22 cellular contexts compared by ENCODE assay signal in the genomic region with DNA sequence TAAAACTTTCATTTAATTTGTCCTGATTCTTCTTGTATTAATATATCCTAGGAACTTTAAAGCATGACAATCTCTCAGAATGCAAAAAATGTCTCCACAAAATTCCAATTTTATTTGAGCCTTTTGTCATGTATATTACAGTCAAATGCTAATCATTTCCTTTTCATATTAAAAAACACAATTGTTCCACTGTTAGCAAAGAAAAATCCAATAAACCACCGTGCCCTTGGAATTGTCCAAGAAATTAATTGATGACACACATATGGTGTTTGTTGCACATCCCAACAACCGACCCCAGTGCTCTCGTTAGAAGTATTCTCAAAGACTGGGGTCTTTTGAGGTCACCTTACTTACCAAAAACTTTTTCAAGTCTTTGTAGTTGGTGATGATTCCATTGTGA.
"Had no signal": no experiment of that assay in that cellular context is flagged by ENCODE, and none has a peak within 500 bp of the region (broad histone marks: within the 10 kb centered on the region; RNA-seq: fewer than 3 reads in every experiment).

No MANE protein-coding gene starts in this region.

- DNase-seq: dermis blood vessel endothelial cell; erythroblast; foreskin keratinocyte; head of caudate nucleus; immature natural killer cell; kidney; left cardiac atrium; left ventricle myocardium inferior; mesenchymal stem cell; midbrain; nucleus accumbens; ovary; right cardiac atrium; small intestine; stimulated activated CD4-positive, alpha-beta T cell treated with anti-CD3 and anti-CD28 coated beads, Interleukin-2, amount 100 ng/mL, for 48 hours; stimulated activated naive CD4-positive, alpha-beta T cell treated with Interleukin-2 at 50 U/mL for 16 hours; trophoblast cell had no signal

- H3K4me2 ChIP-seq: hepatocyte, neural progenitor cell had no signal

- H3K36me3 ChIP-seq: ovary had no signal

- H3K4me1 ChIP-seq: foreskin keratinocyte, left ventricle myocardium inferior, neural progenitor cell had no signal

- H3K9me3 ChIP-seq: left ventricle myocardium inferior, ovary had no signal

- H3K27ac ChIP-seq: foreskin keratinocyte, hepatocyte, left ventricle myocardium inferior, neural progenitor cell, ovary had no signal

- H2AFZ ChIP-seq: hepatocyte, neural progenitor cell had no signal

- H3K4me3 Mint-ChIP-seq: immature natural killer cell; natural killer cell treated with Interleukin-12 subunit alpha and Interleukin-12 subunit beta and Interleukin-15 and Interleukin-18, amount 100 ng/mL, for 72 hours; neural progenitor cell had no signal

- H3K27me3 Mint-ChIP-seq: natural killer cell treated with Interleukin-12 subunit alpha and Interleukin-12 subunit beta and Interleukin-15 and Interleukin-18, amount 100 ng/mL, for 72 hours; progenitor cell of endocrine pancreas had no signal

- H3K4me3 ChIP-seq: hepatocyte, left ventricle myocardium inferior, lung, neural progenitor cell, ovary had no signal

- H3K4me1 Mint-ChIP-seq: immature natural killer cell, neural progenitor cell had no signal

- ATAC-seq: foreskin keratinocyte; left cardiac atrium; natural killer cell treated with Interleukin-12 subunit alpha and Interleukin-12 subunit beta and Interleukin-15 and Interleukin-18, amount 100 ng/mL, for 72 hours; right cardiac atrium had no signal

- H3K27ac Mint-ChIP-seq: immature natural killer cell; natural killer cell treated with Interleukin-12 subunit alpha and Interleukin-12 subunit beta and Interleukin-15 and Interleukin-18, amount 100 ng/mL, for 72 hours; neural progenitor cell; progenitor cell of endocrine pancreas had no signal

- H3K9me3 Mint-ChIP-seq: immature natural killer cell; natural killer cell treated with Interleukin-12 subunit alpha and Interleukin-12 subunit beta and Interleukin-15 and Interleukin-18, amount 100 ng/mL, for 72 hours; neural progenitor cell had no signal

- H3K27me3 ChIP-seq: foreskin keratinocyte, hepatocyte, neural progenitor cell, ovary had no signal
